ENCODE assay signal across 8 cellular contexts in the genomic region with DNA sequence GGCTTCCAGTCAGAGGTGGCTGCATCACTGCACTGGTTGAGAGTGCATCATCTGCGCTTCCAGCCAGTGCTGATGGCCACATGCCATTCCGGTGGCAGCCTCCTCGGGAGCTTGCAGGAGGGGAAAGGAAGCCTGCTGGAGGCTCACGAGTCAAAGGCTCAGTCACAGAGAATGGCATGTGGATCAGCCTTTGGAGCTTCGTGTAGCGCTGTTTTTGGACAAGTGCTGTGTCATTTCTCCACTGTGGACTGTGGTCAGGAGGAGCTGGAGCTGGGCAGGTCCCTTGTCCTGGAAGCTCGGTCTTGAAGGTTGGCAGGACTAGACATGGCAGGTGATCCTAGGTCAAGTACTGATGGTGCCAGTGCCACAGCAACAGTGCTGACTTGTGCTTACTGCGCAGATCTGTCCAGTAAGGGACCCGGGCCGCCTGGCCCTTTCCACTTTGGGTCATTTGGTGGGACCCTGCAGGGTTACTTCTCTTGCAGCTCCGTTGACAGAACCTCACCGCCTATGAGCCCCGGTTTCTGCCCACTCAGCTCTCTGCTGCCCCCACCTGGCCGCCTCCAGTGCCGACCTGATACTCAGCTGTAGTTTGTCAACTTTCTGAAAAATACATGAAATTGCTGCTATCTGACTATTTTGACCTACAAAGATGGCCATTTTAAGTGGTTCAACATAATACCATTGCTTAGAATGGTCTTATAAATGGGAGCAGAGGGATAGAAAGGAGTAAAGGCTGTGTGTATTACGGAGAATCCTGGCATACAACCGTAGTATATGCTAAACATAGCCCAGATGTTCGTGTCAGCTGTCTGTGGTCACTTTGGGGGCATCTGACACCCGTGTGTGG. TPM values are rescaled to one million over a fixed set of nuclear protein-coding genes. Genes with fewer than 3 reads are reported as not detected.
DNase-seq lines count a peak whose midpoint lies in the region; ATAC-seq lines count a peak whose summit lies in the region.

No MANE protein-coding gene starts in this region.

- ATAC-seq in CD4-positive, CD25-positive, alpha-beta regulatory T cell (ENCODE audit: low read depth in 2 of 2): peak; percentile 72 to 78
- ATAC-seq in HG02840 (IDR thresholded peaks at IDR 0.05; ENCODE audit: low FRiP score, unreplicated experiment): no peak

- peak; percentile 45 to 70 (median 66) for DNase-seq in CD4-positive, CD25-positive, alpha-beta regulatory T cell
- DNase-seq in HCEC 1CT (peak; percentile 13), NOMO-1 treated with dmso at 0.1 percent for 144 hours (lab: John Stamatoyannopoulos, UW; ENCODE audit: unreplicated experiment) (peak; percentile 75), epidermal melanocyte (ENCODE audit: insufficient read length, low spot score) (peak; percentile 51), mucosa of gallbladder (ENCODE audit: low spot score) (peak; percentile 74)
- peak; percentile 79 for DNase-seq in activated CD8-positive, alpha-beta memory T cell treated with anti-CD3 and anti-CD28 coated beads, Interleukin-2, amount 50 U/mL, for 4 hours
- DNase-seq in stimulated activated CD8-positive, alpha-beta memory T cell treated with anti-CD3 and anti-CD28 coated beads, Interleukin-4, amount 100 ng/mL, for 1 hour (ENCODE audit: low read depth in 2 of 2, low spot score in 1 of 2): peak; percentile 62 to 67

- peaks cover 6% of the 10 kb centered on the region for H3K27me3 Mint-ChIP-seq in CD4-positive, CD25-positive, alpha-beta regulatory T cell

- no peaks in the 10 kb centered on the region for H3K4me1 ChIP-seq in CD4-positive, CD25-positive, alpha-beta regulatory T cell (ENCODE audit: control insufficient read depth, insufficient read depth, low read length, poor library complexity, severe bottlenecking)

- H3K36me3 Mint-ChIP-seq in CD4-positive, CD25-positive, alpha-beta regulatory T cell: no peaks in the 10 kb centered on the region

- no peak overlapping the region for H3K27ac ChIP-seq in CD4-positive, CD25-positive, alpha-beta regulatory T cell (ENCODE audit: insufficient read depth, low read length, poor library complexity, severe bottlenecking)

- H3K4me1 Mint-ChIP-seq in CD4-positive, CD25-positive, alpha-beta regulatory T cell: peaks cover 0 to 6% (median 0%) of the 10 kb centered on the region in 4 donors

- no peaks in the 10 kb centered on the region for H3K36me3 ChIP-seq in CD4-positive, CD25-positive, alpha-beta regulatory T cell (ENCODE audit: control insufficient read depth, insufficient read depth, low read length)

- no peak overlapping the region for H3K4me3 Mint-ChIP-seq in CD4-positive, CD25-positive, alpha-beta regulatory T cell

- H3K27me3 ChIP-seq in CD4-positive, CD25-positive, alpha-beta regulatory T cell (ENCODE audit: control insufficient read depth, insufficient read depth, low read length): no peaks in the 10 kb centered on the region

- no peak overlapping the region for H3K27ac Mint-ChIP-seq in CD4-positive, CD25-positive, alpha-beta regulatory T cell

- no peaks in the 10 kb centered on the region for H3K9me3 Mint-ChIP-seq in CD4-positive, CD25-positive, alpha-beta regulatory T cell

- H3K9me3 ChIP-seq in CD4-positive, CD25-positive, alpha-beta regulatory T cell (ENCODE audit: control insufficient read depth in 2 of 2, low read length in 2 of 2): no peaks in the 10 kb centered on the region

- H3K4me3 ChIP-seq in CD4-positive, CD25-positive, alpha-beta regulatory T cell (ENCODE audit: low read depth, low read length): no peak overlapping the region

RNA-seq across cellular contexts. Expression of gene TRPM1, which starts 27.6 kb away (rescaled TPM):
- not detected for total RNA-seq in CD4-positive, CD25-positive, alpha-beta regulatory T cell
- polyA plus RNA-seq in CD4-positive, CD25-positive, alpha-beta regulatory T cell: not detected
- not detected for total RNA-seq in mucosa of gallbladder

Comparison
In these comparisons a context has a peak if more than half of its experiments do, and no peak if none do; other contexts are left out.
1. DNase-seq: peak in every context shown above with its lines; median percentile 79 in activated CD8-positive, alpha-beta memory T cell treated with anti-CD3 and anti-CD28 coated beads, Interleukin-2, amount 50 U/mL, for 4 hours; 75 in NOMO-1 treated with dmso at 0.1 percent for 144 hours; 74 in mucosa of gallbladder; 66 in CD4-positive, CD25-positive, alpha-beta regulatory T cell; 64 in stimulated activated CD8-positive, alpha-beta memory T cell treated with anti-CD3 and anti-CD28 coated beads, Interleukin-4, amount 100 ng/mL, for 1 hour; 51 in epidermal melanocyte; 13 in HCEC 1CT.